8 cellular contexts compared by ENCODE assay signal in the genomic region with DNA sequence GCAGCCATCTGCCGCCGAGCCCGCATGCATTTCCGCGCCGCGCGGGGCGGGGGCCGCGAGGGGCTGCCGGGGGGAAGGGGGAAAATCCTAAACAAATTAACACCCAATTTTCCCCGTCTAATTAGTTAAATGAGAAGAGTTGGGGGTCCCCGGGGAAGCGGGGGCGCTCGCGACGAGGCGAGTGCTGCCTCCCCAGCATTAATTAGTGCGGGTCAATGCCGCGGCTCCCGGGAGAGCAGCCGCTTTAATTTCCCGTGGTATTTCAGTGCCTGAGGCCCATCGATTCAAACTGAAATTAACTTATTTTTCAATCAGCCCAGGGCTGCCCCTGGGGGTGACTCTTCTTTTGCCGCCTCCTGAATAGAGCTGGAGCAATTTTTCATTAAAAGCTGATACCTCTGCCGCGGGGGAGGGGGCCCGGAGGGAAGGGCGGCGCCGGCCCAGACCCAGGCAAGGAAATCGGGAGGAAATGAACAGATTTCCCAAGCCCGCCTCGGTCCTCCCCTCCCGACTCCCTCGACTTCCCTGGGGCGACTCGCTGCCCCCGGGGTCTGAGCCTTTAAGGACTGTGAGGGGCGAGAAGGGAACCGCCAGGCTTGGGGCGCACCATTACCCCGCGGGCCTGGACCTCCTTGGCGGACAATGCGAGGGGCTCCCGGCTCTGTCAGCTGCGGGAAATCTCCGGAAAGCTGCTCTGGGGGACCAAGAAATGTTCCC.
A peak's percentile ranks its signal among the peaks of the same experiment; 100 is the strongest.
DNase-seq lines count a peak whose midpoint lies in the region; TF ChIP-seq lines count a peak whose summit lies in the region.

No MANE protein-coding gene starts in this region.

- no peak overlapping the region for H3K27ac Mint-ChIP-seq in nephron progenitor cell

- peaks cover 10% of the 10 kb centered on the region; the same call in 1 of the 2 replicates for H4K20me1 ChIP-seq in BLaER1

- DNase-seq in NCI-H2171 (lab: John Stamatoyannopoulos, UW) (peak; percentile 52), nephron progenitor cell (peak; percentile 25), NCI-H146 (lab: John Stamatoyannopoulos, UW) (no peak), NCI-H1105 (lab: John Stamatoyannopoulos, UW) (no peak), GM13976 (ENCODE audit: low spot score) (no peak)
- no peak for DNase-seq in effector memory CD4-positive, alpha-beta T cell
- no peak for DNase-seq in stimulated activated CD4-positive, alpha-beta T cell treated with anti-CD3 and anti-CD28 coated beads, Interleukin-4, amount 100 ng/mL, for 4 hours

- H3K36me3 Mint-ChIP-seq in nephron progenitor cell (ENCODE audit: low read depth) = no peaks in the 10 kb centered on the region

- no peaks in the 10 kb centered on the region for H3K9me3 Mint-ChIP-seq in nephron progenitor cell

- H3K4me1 ChIP-seq in BLaER1 = peaks cover 24% of the 10 kb centered on the region
- peaks cover 12% of the 10 kb centered on the region for H3K4me1 ChIP-seq in effector memory CD4-positive, alpha-beta T cell (ENCODE audit: control insufficient read depth, insufficient read depth, low read length, poor library complexity, severe bottlenecking)

- no peaks in the 10 kb centered on the region for H3K4me1 Mint-ChIP-seq in nephron progenitor cell

- TF ChIP-seq CTCF in nephron progenitor cell (IDR thresholded peaks at IDR 0.05) (no peak), GM13976 (IDR thresholded peaks at IDR 0.05; ENCODE audit: borderline replicate concordance, control extremely low read depth, extremely low read depth, insufficient read depth, missing control alignments) (no peak)

- H3K36me3 ChIP-seq in BLaER1 = no peaks in the 10 kb centered on the region
- H3K36me3 ChIP-seq in effector memory CD4-positive, alpha-beta T cell (ENCODE audit: control insufficient read depth, insufficient read depth, low read length) = no peaks in the 10 kb centered on the region

- H3K9ac ChIP-seq in BLaER1 = peak overlapping the region; percentile 34; the same call in 1 of the 2 replicates

- peaks cover 29% of the 10 kb centered on the region for H3K27me3 ChIP-seq in BLaER1
- H3K27me3 ChIP-seq in effector memory CD4-positive, alpha-beta T cell (replicated peaks; ENCODE audit: control insufficient read depth, insufficient read depth, low read length, poor library complexity, severe bottlenecking) = peaks cover 8% of the 10 kb centered on the region

- peak overlapping the region; percentile 64 for H3K4me3 ChIP-seq in BLaER1
- H3K4me3 ChIP-seq in effector memory CD4-positive, alpha-beta T cell (ENCODE audit: insufficient read depth, low read depth, low read length, poor library complexity, severe bottlenecking) = peak overlapping the region; percentile 66

- no peaks in the 10 kb centered on the region for H3K9me3 ChIP-seq in BLaER1
- H3K9me3 ChIP-seq in effector memory CD4-positive, alpha-beta T cell (ENCODE audit: control insufficient read depth, low read length) = no peaks in the 10 kb centered on the region

- in situ Hi-C loops in GM13976 (cut with MboI; ENCODE audit: low sequenced_read_pairs, unreplicated experiment) = no loop called here

- H3K27me3 Mint-ChIP-seq in nephron progenitor cell (ENCODE audit: low read depth, poor library complexity) = peaks cover 87% of the 10 kb centered on the region

- H3K27ac ChIP-seq in BLaER1 = no peak overlapping the region
- no peak overlapping the region for H3K27ac ChIP-seq in effector memory CD4-positive, alpha-beta T cell (ENCODE audit: insufficient read depth, low read length, poor library complexity, severe bottlenecking)

- H3K4me2 ChIP-seq in BLaER1 = peak overlapping the region; percentile 94

- H3K4me3 Mint-ChIP-seq in nephron progenitor cell = peak overlapping the region; percentile 85

Comparison
In these comparisons a context has a peak if more than half of its experiments do, and no peak if none do; other contexts are left out.
1. DNase-seq: peak in NCI-H2171 (single experiment) and nephron progenitor cell (single experiment); none in effector memory CD4-positive, alpha-beta T cell (0 of 3), NCI-H146 (single experiment), stimulated activated CD4-positive, alpha-beta T cell treated with anti-CD3 and anti-CD28 coated beads, Interleukin-4, amount 100 ng/mL, for 4 hours (0 of 2), NCI-H1105 (single experiment) and GM13976 (single experiment).